In the genomic region with DNA sequence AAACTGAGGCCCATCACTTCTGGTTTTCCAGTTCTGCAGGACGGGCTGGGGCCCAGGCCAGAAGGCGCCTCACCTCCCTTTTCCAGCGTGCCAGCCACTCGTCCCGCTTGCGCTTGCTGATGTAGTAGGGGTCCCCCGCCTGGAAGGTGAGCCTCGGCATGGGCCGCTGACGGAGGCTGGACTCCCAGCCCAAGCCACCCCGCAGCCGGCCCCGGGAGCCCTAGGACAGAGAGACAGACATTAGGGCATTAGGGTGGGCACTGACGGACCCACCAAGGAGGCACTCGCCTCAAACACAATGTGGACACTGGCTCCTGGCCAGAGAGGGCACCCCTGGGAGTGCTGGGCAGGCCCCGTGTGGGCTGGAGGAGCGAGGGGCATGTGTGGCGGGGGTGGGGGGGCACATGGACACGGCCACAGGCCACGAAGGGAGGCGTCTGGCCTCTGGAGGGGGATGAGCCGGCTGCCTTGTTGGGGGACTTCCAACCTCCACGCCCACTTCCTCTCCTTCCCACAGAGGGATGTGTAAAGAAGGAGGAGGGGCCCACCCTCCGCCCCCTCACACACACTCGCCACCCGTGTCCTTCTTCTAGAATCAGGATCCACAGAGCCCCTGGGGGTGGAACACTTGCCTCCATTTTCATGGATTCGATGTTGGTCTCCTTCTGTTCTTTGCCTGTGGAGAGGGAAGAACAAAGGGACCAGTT, we compare ENCODE assay signal across 8 cellular contexts.
DNase-seq lines count a peak whose midpoint lies in the region; ATAC-seq, FAIRE-seq and TF ChIP-seq lines count a peak whose summit lies in the region.

No MANE protein-coding gene starts in this region.

- DNase-seq in GDM1 (lab: John Stamatoyannopoulos, UW) = peak; percentile 65
- DNase-seq in activated CD4-positive, alpha-beta T cell treated with anti-CD3 and anti-CD28 coated beads, Interleukin-2, amount 50 U/mL, for 4 hours = peak; percentile 51 to 60
- DNase-seq in fibroblast of pulmonary artery (ENCODE audit: low read depth) = peak; percentile 38
- peak; percentile 60 for DNase-seq in stimulated activated CD4-positive, alpha-beta T cell treated with anti-CD3 and anti-CD28 coated beads, Interleukin-4, amount 100 ng/mL, for 1 hour
- no peak for DNase-seq in glutamatergic neuron
- DNase-seq in H54 (ENCODE audit: insufficient read length, low spot score) = no peak
- DNase-seq in NCI-H69 (lab: John Stamatoyannopoulos, UW) = no peak

- H3K27me3 Mint-ChIP-seq in glutamatergic neuron (ENCODE audit: unreplicated experiment) = peaks cover 10% of the 10 kb centered on the region

- peaks cover 7% of the 10 kb centered on the region for H3K9me3 Mint-ChIP-seq in glutamatergic neuron (ENCODE audit: unreplicated experiment)

- FAIRE-seq in H54 (lab: Jason Lieb, UNC) = no peak

- no peak overlapping the region for H3K27ac Mint-ChIP-seq in glutamatergic neuron (ENCODE audit: unreplicated experiment)

- TF ChIP-seq CTCF in fibroblast of pulmonary artery (IDR thresholded peaks at IDR 0.05; ENCODE audit: low read length, missing control alignments) = no peak
- no peak for TF ChIP-seq CTCF in glutamatergic neuron (IDR thresholded peaks at IDR 0.05; ENCODE audit: partially characterized antibody, unreplicated experiment)

- ATAC-seq in HG02571 (IDR thresholded peaks at IDR 0.05; ENCODE audit: unreplicated experiment) = no peak

- TF ChIP-seq POLR2A in H54 (IDR thresholded peaks at IDR 0.05; ENCODE audit: low read depth, low read length) = no peak

- no peak overlapping the region for H3K4me3 Mint-ChIP-seq in glutamatergic neuron (ENCODE audit: unreplicated experiment)

- no peak overlapping the region for H3K4me3 ChIP-seq in fibroblast of pulmonary artery (replicated peaks; ENCODE audit: low read depth, low read length)

- H3K4me1 Mint-ChIP-seq in glutamatergic neuron (ENCODE audit: low read depth, unreplicated experiment) = peaks cover 16% of the 10 kb centered on the region

- peaks cover 4% of the 10 kb centered on the region for H3K36me3 Mint-ChIP-seq in glutamatergic neuron (ENCODE audit: unreplicated experiment)

Comparison
In these comparisons a context has a peak if more than half of its experiments do, and no peak if none do; other contexts are left out.
1. DNase-seq: peak in GDM1 (single experiment), activated CD4-positive, alpha-beta T cell treated with anti-CD3 and anti-CD28 coated beads, Interleukin-2, amount 50 U/mL, for 4 hours (2 of 2), fibroblast of pulmonary artery (single experiment) and stimulated activated CD4-positive, alpha-beta T cell treated with anti-CD3 and anti-CD28 coated beads, Interleukin-4, amount 100 ng/mL, for 1 hour (single experiment); none in glutamatergic neuron (single experiment), H54 (single experiment) and NCI-H69 (single experiment).